In genomic region chr17:81733507-81734404, GRCh38 we compare ENCODE assay signal across 9 cellular contexts. TPM values are rescaled to one million over a fixed set of nuclear protein-coding genes. Genes with fewer than 3 reads are reported as not detected.
DNase-seq lines count a peak whose midpoint lies in the region; ATAC-seq and TF ChIP-seq lines count a peak whose summit lies in the region.
"Had no signal": no experiment of that assay in that cellular context is flagged by ENCODE, and none has a peak within 500 bp of the region (broad histone marks: within the 10 kb centered on the region; RNA-seq: fewer than 3 reads in every experiment).

No MANE protein-coding gene starts in this region.

- H3K27ac ChIP-seq in parathyroid adenoma (no peak overlapping the region), vagina (no peak overlapping the region)
- H3K27ac ChIP-seq: epithelial cell of prostate had no signal

- intact Hi-C loops in activated naive CD4-positive, alpha-beta T cell treated with anti-CD3 and anti-CD28 coated beads for 36 hours (cut with micrococcal nuclease), result no loop called here
- intact Hi-C loops in vagina (cut with DNase I), result no loop called here

- in situ Hi-C loops in SK-MEL-5 (cut with HindIII; ENCODE audit: low pct_unique_long_range_greater_than_20kb, low sequenced_read_pairs), result no loop called here

- H3K36me3 ChIP-seq in parathyroid adenoma (ENCODE audit: control insufficient read depth, insufficient read depth, low read length), result no peaks in the 10 kb centered on the region
- H3K36me3 ChIP-seq in vagina, result no peaks in the 10 kb centered on the region

- peaks cover 5% of the 10 kb centered on the region for H3K4me1 Mint-ChIP-seq in activated naive CD4-positive, alpha-beta T cell treated with anti-CD3 and anti-CD28 coated beads for 36 hours (ENCODE audit: low read depth)

- no peaks in the 10 kb centered on the region for H3K27me3 ChIP-seq in parathyroid adenoma (ENCODE audit: control insufficient read depth, insufficient read depth, low read length)
- H3K27me3 ChIP-seq in vagina, result no peaks in the 10 kb centered on the region

- H3K9ac ChIP-seq in parathyroid adenoma, result no peak overlapping the region

- H3K36me3 Mint-ChIP-seq in activated naive CD4-positive, alpha-beta T cell treated with anti-CD3 and anti-CD28 coated beads for 36 hours (ENCODE audit: low read depth), result no peaks in the 10 kb centered on the region

- H3K4me1 ChIP-seq in parathyroid adenoma (peaks cover 8% of the 10 kb centered on the region), vagina (peaks cover 18% of the 10 kb centered on the region)

- H2AFZ ChIP-seq in parathyroid adenoma, result no peak overlapping the region

- TF ChIP-seq POLR2A in vagina (IDR thresholded peaks at IDR 0.05), result no peak

- H3K9me3 ChIP-seq in parathyroid adenoma (ENCODE audit: control insufficient read depth, low read length), result no peaks in the 10 kb centered on the region
- no peaks in the 10 kb centered on the region for H3K9me3 ChIP-seq in vagina

- no peak overlapping the region for H3K27ac Mint-ChIP-seq in activated naive CD4-positive, alpha-beta T cell treated with anti-CD3 and anti-CD28 coated beads for 36 hours

- no peak overlapping the region for H3K4me2 ChIP-seq in parathyroid adenoma (ENCODE audit: low read length)

- DNase-seq in GM12865 (ENCODE audit: low read depth) (peak; percentile 70), MV-4-11 (lab: John Stamatoyannopoulos, UW) (peak; percentile 54), SK-MEL-5 (ENCODE audit: low read depth, low spot score) (peak; percentile 93), globus pallidus (ENCODE audit: low spot score) (peak; percentile 73), vagina (ENCODE audit: extremely low spot score in 2 of 2) (no peak)
- DNase-seq in activated naive CD4-positive, alpha-beta T cell treated with anti-CD3 and anti-CD28 coated beads for 36 hours, result peak; percentile 79

- CTCF ChIA-PET in activated naive CD4-positive, alpha-beta T cell treated with anti-CD3 and anti-CD28 coated beads for 36 hours (lab: Charles Lee), result interaction anchor here (0.7 to 1.7 kb wide), 2 partner anchors 121 to 226 kb away, joined by 3 read pairs; no protein-coding TSS in a partner anchor

- H3K27me3 Mint-ChIP-seq in activated naive CD4-positive, alpha-beta T cell treated with anti-CD3 and anti-CD28 coated beads for 36 hours (ENCODE audit: low read depth), result peaks cover 23% of the 10 kb centered on the region

- H3K9me3 Mint-ChIP-seq in activated naive CD4-positive, alpha-beta T cell treated with anti-CD3 and anti-CD28 coated beads for 36 hours, result no peaks in the 10 kb centered on the region

- no peak overlapping the region for H3K4me3 Mint-ChIP-seq in activated naive CD4-positive, alpha-beta T cell treated with anti-CD3 and anti-CD28 coated beads for 36 hours

- ATAC-seq in HG02798 (IDR thresholded peaks at IDR 0.05; ENCODE audit: poor library complexity, unreplicated experiment), result no peak

- TF ChIP-seq CTCF in GM12865 (IDR thresholded peaks at IDR 0.05; ENCODE audit: insufficient read depth, low read depth, low read length, missing control alignments) (peak; percentile 89), parathyroid adenoma (IDR thresholded peaks at IDR 0.05) (peak; percentile 96), vagina (IDR thresholded peaks at IDR 0.05) (peak; percentile 79 to 84 (median 82))

- H3K79me2 ChIP-seq in parathyroid adenoma, result no peaks in the 10 kb centered on the region

- no peak overlapping the region for H3K4me3 ChIP-seq in GM12865 (ENCODE audit: low read depth, low read length)
- H3K4me3 ChIP-seq in parathyroid adenoma (ENCODE audit: low read depth, low read length), result no peak overlapping the region
- H3K4me3 ChIP-seq in vagina, result no peak overlapping the region

RNA-seq across cellular contexts. Expression of gene SLC25A10, which starts 21.7 kb away (rescaled TPM):
- total RNA-seq in SK-MEL-5 (2014; rRNA removed; shearing (Covaris generic)), result 45.5 and 50.6 TPM in 2 replicates
- polyA plus RNA-seq in SK-MEL-5 (2015; cell fraction: cytosol; rRNA removed), result 79.6 and 94.6 TPM in 2 replicates
- 53.7 and 134 TPM in 2 replicates for polyA plus RNA-seq in SK-MEL-5 (2015; cell fraction: nucleus; rRNA removed)
- 10 to 100 TPM; 16.9 to 18.0 TPM for total RNA-seq in activated naive CD4-positive, alpha-beta T cell treated with anti-CD3 and anti-CD28 coated beads for 36 hours
- total RNA-seq in vagina, result 2.9 TPM

RNA-seq across cellular contexts. Expression of gene MRPL12, which starts 30.6 kb away (rescaled TPM):
- 24.9 and 29.5 TPM in 2 replicates for total RNA-seq in SK-MEL-5 (2014; rRNA removed; shearing (Covaris generic))
- polyA plus RNA-seq in SK-MEL-5 (2015; cell fraction: cytosol; rRNA removed), result 601 and 776 TPM in 2 replicates
- polyA plus RNA-seq in SK-MEL-5 (2015; cell fraction: nucleus; rRNA removed), result 72.9 and 78.0 TPM in 2 replicates
- 100 to 1,000 TPM in 1 of 2 experiments, 10 to 100 TPM in 1; 97.7 to 102 TPM for total RNA-seq in activated naive CD4-positive, alpha-beta T cell treated with anti-CD3 and anti-CD28 coated beads for 36 hours
- 77.3 TPM for total RNA-seq in vagina

RNA-seq across cellular contexts. Expression of gene HGS, which starts 49.9 kb away (rescaled TPM):
- 155 and 174 TPM in 2 replicates for total RNA-seq in SK-MEL-5 (2014; rRNA removed; shearing (Covaris generic))
- polyA plus RNA-seq in SK-MEL-5 (2015; cell fraction: cytosol; rRNA removed), result 263 and 284 TPM in 2 replicates
- polyA plus RNA-seq in SK-MEL-5 (2015; cell fraction: nucleus; rRNA removed), result 901 and 911 TPM in 2 replicates
- total RNA-seq in activated naive CD4-positive, alpha-beta T cell treated with anti-CD3 and anti-CD28 coated beads for 36 hours, result 100 to 1,000 TPM in 1 of 2 experiments, 10 to 100 TPM in 1; 87.1 to 109 TPM
- total RNA-seq in vagina, result 72.9 TPM

RNA-seq across cellular contexts. Expression of gene ARL16, which starts 50.2 kb away (rescaled TPM):
- 46.1 and 52.5 TPM in 2 replicates for total RNA-seq in SK-MEL-5 (2014; rRNA removed; shearing (Covaris generic))
- polyA plus RNA-seq in SK-MEL-5 (2015; cell fraction: cytosol; rRNA removed), result 53.0 and 62.0 TPM in 2 replicates
- 76.9 and 79.9 TPM in 2 replicates for polyA plus RNA-seq in SK-MEL-5 (2015; cell fraction: nucleus; rRNA removed)
- total RNA-seq in activated naive CD4-positive, alpha-beta T cell treated with anti-CD3 and anti-CD28 coated beads for 36 hours, result 10 to 100 TPM; 13.8 to 14.1 TPM
- 24.1 TPM for total RNA-seq in vagina

Comparison
In these comparisons a context has a peak if more than half of its experiments do, and no peak if none do; other contexts are left out.
1. DNase-seq: peak in GM12865 (single experiment), MV-4-11 (single experiment), SK-MEL-5 (single experiment), activated naive CD4-positive, alpha-beta T cell treated with anti-CD3 and anti-CD28 coated beads for 36 hours (single experiment) and globus pallidus (single experiment); none in vagina (0 of 2).
2. Peak in every context shown above with its lines, with median percentiles within 50 percentile points of each other: CTCF ChIP-seq.